1 cellular context compared by ENCODE assay signal in genomic region chr11:2888266-2888968, GRCh38.
A peak's percentile ranks its signal among the peaks of the same experiment; 100 is the strongest.
TF ChIP-seq lines count a peak whose summit lies in the region.

No MANE protein-coding gene starts in this region.

TF ChIP-seq in HepG2, 621 proteins besides CTCF, POLR2A, EP300 and RAD21 (continued from another document and continues in another):
- TF ChIP-seq ZNF710 (CRISPR knock-in tag; IDR thresholded peaks at IDR 0.05; ENCODE audit: borderline replicate concordance) (0 out of 2 replicates have a peak, but pooled peaks have one; percentile 26), REPIN1 (CRISPR knock-in tag; IDR thresholded peaks at IDR 0.05; ENCODE audit: borderline replicate concordance, low read depth) (0 out of 2 replicates have a peak, but pooled peaks have one; percentile 50), IRF2 (CRISPR knock-in tag; IDR thresholded peaks at IDR 0.05) (peak; percentile 55; the same call in 1 of the 2 replicates), ARNTL (CRISPR knock-in tag; IDR thresholded peaks at IDR 0.05) (no peak), IKZF4 (CRISPR knock-in tag; IDR thresholded peaks at IDR 0.05; ENCODE audit: borderline replicate concordance, low read depth, not compliant biosample characterization) (no peak), SALL1 (CRISPR knock-in tag; IDR thresholded peaks at IDR 0.05) (peak; percentile 50), ZNF574 (CRISPR knock-in tag; IDR thresholded peaks at IDR 0.05) (0 out of 2 replicates have a peak, but pooled peaks have one; percentile 18), MXD1 (CRISPR knock-in tag; IDR thresholded peaks at IDR 0.05) (no peak), MZF1 (CRISPR knock-in tag; IDR thresholded peaks at IDR 0.05; ENCODE audit: borderline replicate concordance) (no peak), ZNF687 (CRISPR knock-in tag; IDR thresholded peaks at IDR 0.05) (peak; percentile 57), NR2C2 (CRISPR knock-in tag; IDR thresholded peaks at IDR 0.05; ENCODE audit: borderline replicate concordance) (no peak), ZNF414 (CRISPR knock-in tag; IDR thresholded peaks at IDR 0.05) (no peak), ZNF276 (CRISPR knock-in tag; IDR thresholded peaks at IDR 0.05; ENCODE audit: low read depth) (no peak), ZNF619 (CRISPR knock-in tag; IDR thresholded peaks at IDR 0.05) (0 out of 2 replicates have a peak, but pooled peaks have one; percentile 42), HNF1B (CRISPR knock-in tag; IDR thresholded peaks at IDR 0.05) (peak; percentile 37; the same call in 1 of the 2 replicates), ZNF749 (CRISPR knock-in tag; IDR thresholded peaks at IDR 0.05; ENCODE audit: borderline replicate concordance) (no peak), ARID4A (CRISPR knock-in tag; IDR thresholded peaks at IDR 0.05; ENCODE audit: borderline replicate concordance) (peak; percentile 38; the same call in 1 of the 2 replicates), ZNF720 (CRISPR knock-in tag; IDR thresholded peaks at IDR 0.05) (no peak), ZNF296 (CRISPR knock-in tag; conservative IDR thresholded peaks at IDR 0.05) (0 out of 2 replicates have a peak, but pooled peaks have one; percentile 40), KLF12 (CRISPR knock-in tag; IDR thresholded peaks at IDR 0.05; ENCODE audit: borderline replicate concordance) (no peak), MNT (IDR thresholded peaks at IDR 0.05) (no peak), THAP11 (CRISPR knock-in tag; IDR thresholded peaks at IDR 0.05) (0 out of 2 replicates have a peak, but pooled peaks have one; percentile 31), NFKBIZ (CRISPR knock-in tag; IDR thresholded peaks at IDR 0.05) (no peak), ATF7 (IDR thresholded peaks at IDR 0.05) (no peak), ATF7 (CRISPR knock-in tag; IDR thresholded peaks at IDR 0.05) (no peak), SATB2 (CRISPR knock-in tag; IDR thresholded peaks at IDR 0.05) (no peak), DDIT3 (CRISPR knock-in tag; IDR thresholded peaks at IDR 0.05) (no peak), ISL2 (CRISPR knock-in tag; IDR thresholded peaks at IDR 0.05) (no peak), KDM5A (IDR thresholded peaks at IDR 0.05; ENCODE audit: borderline replicate concordance, low read length) (no peak), ZNF326 (CRISPR knock-in tag; IDR thresholded peaks at IDR 0.05; ENCODE audit: borderline replicate concordance) (no peak), SOX13 (IDR thresholded peaks at IDR 0.05) (no peak), SOX13 (CRISPR knock-in tag; conservative IDR thresholded peaks at IDR 0.05 in 1 of 2, IDR thresholded peaks at IDR 0.05 in 1 of 2) (0 out of 4 replicates have a peak, but pooled peaks of 1 of the 2 experiments have one; percentile 19), ZNF740 (CRISPR knock-in tag; IDR thresholded peaks at IDR 0.05) (no peak), TRIM22 (IDR thresholded peaks at IDR 0.05) (no peak), PPARG (CRISPR knock-in tag; conservative IDR thresholded peaks at IDR 0.05) (no peak)
